ENCODE assay signal across 1 cellular context in genomic region chr17:44451832-44452231, GRCh38.
TF ChIP-seq lines count a peak whose summit lies in the region.

No MANE protein-coding gene starts in this region.

TF ChIP-seq in K562, 482 proteins besides CTCF, POLR2A, EP300 and RAD21 (continued from another document):
- TF ChIP-seq CXXC5 (CRISPR knock-in tag; IDR thresholded peaks at IDR 0.05), result 0 out of 2 replicates have a peak, but pooled peaks have one; percentile 24
- 0 out of 2 replicates have a peak, but pooled peaks have one; percentile 69 for TF ChIP-seq KLF1 (tag; IDR thresholded peaks at IDR 0.05)
